ENCODE assay signal across 8 cellular contexts in genomic region chr6:1316482-1317220, GRCh38. TPM values are rescaled to one million over a fixed set of nuclear protein-coding genes. Genes with fewer than 3 reads are reported as not detected.
DNase-seq lines count a peak whose midpoint lies in the region; TF ChIP-seq lines count a peak whose summit lies in the region.

No MANE protein-coding gene starts in this region.

- H3K9ac ChIP-seq in muscle layer of colon (ENCODE audit: low read length) (no peak overlapping the region), Karpas-422 (ENCODE audit: low read length) (no peak overlapping the region)

- TF ChIP-seq CTCF in HFF-Myc (IDR thresholded peaks at IDR 0.05; ENCODE audit: low read depth, low read length, missing control alignments): peak; percentile 11

- in situ Hi-C loops in G401 (cut with HindIII; ENCODE audit: low sequenced_read_pairs): no loop called here

- H3K9me3 ChIP-seq in muscle layer of colon (ENCODE audit: low read length) (no peaks in the 10 kb centered on the region), Karpas-422 (ENCODE audit: low read length) (no peaks in the 10 kb centered on the region)

- H3K27me3 ChIP-seq in muscle layer of colon (ENCODE audit: control insufficient read depth in 1 of 2, insufficient read depth in 2 of 2, low read length in 2 of 2) (peaks cover 17 to 35% of the 10 kb centered on the region in 2 donors), Karpas-422 (ENCODE audit: low read length) (no peaks in the 10 kb centered on the region)

- H3K36me3 ChIP-seq in muscle layer of colon (ENCODE audit: insufficient read depth, low read length) (no peaks in the 10 kb centered on the region), Karpas-422 (ENCODE audit: insufficient read depth, low read length) (no peaks in the 10 kb centered on the region)

- H3K4me1 ChIP-seq in muscle layer of colon (ENCODE audit: insufficient read depth, low read length): no peaks in the 10 kb centered on the region
- no peaks in the 10 kb centered on the region for H3K4me1 ChIP-seq in Karpas-422 (ENCODE audit: low read length)

- DNase-seq in AG08396 (ENCODE audit: low spot score) (peak; percentile 54), HFF-Myc (ENCODE audit: extremely low read depth, low read depth) (no peak), caudate nucleus (lab: John Stamatoyannopoulos, UW) (no peak), NCI-H2171 treated with DMSO at 0.1 percent for 48 hours (lab: John Stamatoyannopoulos, UW) (no peak), Karpas-422 (no peak), G401 (ENCODE audit: low spot score) (no peak)
- no peak for DNase-seq in activated CD8-positive, alpha-beta memory T cell treated with anti-CD3 and anti-CD28 coated beads, Interleukin-2, amount 50 U/mL, for 48 hours

- H3K4me2 ChIP-seq in Karpas-422 (ENCODE audit: low read depth, low read length, poor library complexity, severe bottlenecking): no peak overlapping the region

- no peaks in the 10 kb centered on the region for H3K79me2 ChIP-seq in Karpas-422 (ENCODE audit: low read length)

- H3K4me3 ChIP-seq in HFF-Myc (replicated peaks; ENCODE audit: low read depth, low read length): peak overlapping the region; percentile 46
- H3K4me3 ChIP-seq in muscle layer of colon (ENCODE audit: low read depth in 1 of 2, low read length in 2 of 2): peak overlapping the region; percentile 28 to 29
- no peak overlapping the region for H3K4me3 ChIP-seq in Karpas-422 (ENCODE audit: low read length)

- H2AFZ ChIP-seq in Karpas-422 (ENCODE audit: low read length): no peak overlapping the region

- no peaks in the 10 kb centered on the region for H4K20me1 ChIP-seq in Karpas-422 (ENCODE audit: insufficient read depth, low read depth, low read length)

- H3K27ac ChIP-seq in caudate nucleus (ENCODE audit: low read depth, low read length) (peak overlapping the region; percentile 30), muscle layer of colon (ENCODE audit: low read depth, low read length) (no peak overlapping the region), Karpas-422 (ENCODE audit: low read length) (no peak overlapping the region)

- H3K9me2 ChIP-seq in Karpas-422 (replicated peaks; ENCODE audit: insufficient read depth, low read length): no peaks in the 10 kb centered on the region

RNA-seq across cellular contexts. Expression of gene FOXQ1, which starts 4.8 kb away (rescaled TPM):
- total RNA-seq in Karpas-422 (2014; rRNA removed; shearing (Covaris generic); ENCODE audit: low replicate concordance): not detected in 2 replicates
- not detected in 2 replicates for total RNA-seq in G401 (2014; rRNA removed; shearing (Covaris generic))
